ENCODE assay signal across 1 cellular context in the genomic region with DNA sequence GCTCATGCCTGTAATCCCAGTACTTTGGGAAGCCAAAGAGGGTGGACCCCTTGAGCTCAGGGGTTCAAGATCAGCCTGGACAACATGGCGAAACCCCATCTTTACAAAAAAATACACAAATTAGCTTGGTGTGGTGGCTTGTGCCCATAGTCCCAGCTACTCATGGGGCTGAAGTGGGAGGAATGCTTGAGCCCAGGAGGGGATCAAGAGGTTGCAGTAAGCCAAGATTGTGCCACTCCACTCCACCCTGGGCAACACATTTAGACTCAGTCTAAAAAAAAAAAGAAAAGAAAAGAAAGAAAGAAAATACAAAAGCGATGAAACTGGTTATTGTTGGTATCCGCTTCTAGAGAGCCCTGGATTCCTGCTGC.
TF ChIP-seq lines count a peak whose summit lies in the region.

No MANE protein-coding gene starts in this region.

TF ChIP-seq in K562, 482 proteins besides CTCF, POLR2A, EP300 and RAD21 (continued from another document and continues in another):
- TF ChIP-seq, protein P1, sequence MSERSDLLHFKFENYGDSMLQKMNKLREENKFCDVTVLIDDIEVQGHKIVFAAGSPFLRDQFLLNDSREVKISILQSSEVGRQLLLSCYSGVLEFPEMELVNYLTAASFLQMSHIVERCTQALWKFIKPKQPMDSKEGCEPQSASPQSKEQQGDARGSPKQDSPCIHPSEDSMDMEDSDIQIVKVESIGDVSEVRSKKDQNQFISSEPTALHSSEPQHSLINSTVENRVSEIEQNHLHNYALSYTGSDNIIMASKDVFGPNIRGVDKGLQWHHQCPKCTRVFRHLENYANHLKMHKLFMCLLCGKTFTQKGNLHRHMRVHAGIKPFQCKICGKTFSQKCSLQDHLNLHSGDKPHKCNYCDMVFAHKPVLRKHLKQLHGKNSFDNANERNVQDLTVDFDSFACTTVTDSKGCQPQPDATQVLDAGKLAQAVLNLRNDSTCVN (CRISPR knock-in tag; IDR thresholded peaks at IDR 0.05) = peak; percentile 66; the same call in 1 of the 2 replicates
- TF ChIP-seq ASH1L (IDR thresholded peaks at IDR 0.05; ENCODE audit: borderline replicate concordance, low read depth, partially characterized antibody) (no peak), GTF2A2 (tag; IDR thresholded peaks at IDR 0.05) (no peak), ZSCAN32 (CRISPR knock-in tag; IDR thresholded peaks at IDR 0.05) (peak; percentile 24; the same call in 1 of the 2 replicates), CBX1 (IDR thresholded peaks at IDR 0.05; ENCODE audit: low read depth) (no peak), OTX1 (CRISPR knock-in tag; IDR thresholded peaks at IDR 0.05) (peak; percentile 68; the same call in 1 of the 2 replicates), TBL1XR1 (IDR thresholded peaks at IDR 0.05; ENCODE audit: low read length in 2 of 2) (peak in 1 of 2 experiments; percentile 48; a peak in 1 of 4 replicates), SMC3 (conservative IDR thresholded peaks at IDR 0.05; ENCODE audit: insufficient read depth, low read depth, low read length) (no peak), NR4A1 (CRISPR knock-in tag; IDR thresholded peaks at IDR 0.05) (no peak), NR4A1 (tag; IDR thresholded peaks at IDR 0.05) (no peak), PTBP1 (IDR thresholded peaks at IDR 0.05; ENCODE audit: low read depth, low read length) (0 out of 2 replicates have a peak, but pooled peaks have one; percentile 55), TAF1 (IDR thresholded peaks at IDR 0.05; ENCODE audit: control insufficient read depth, extremely low read depth, insufficient read depth, low read length, severe bottlenecking) (peak; percentile 30), SIN3B (IDR thresholded peaks at IDR 0.05; ENCODE audit: low read depth) (no peak), BRCA1 (IDR thresholded peaks at IDR 0.05) (no peak), BRCA1 (CRISPR knock-in tag; IDR thresholded peaks at IDR 0.05) (no peak), TCF3 (CRISPR knock-in tag; IDR thresholded peaks at IDR 0.05) (peak; percentile 11; the same call in 1 of the 2 replicates), ZNF165 (CRISPR knock-in tag; IDR thresholded peaks at IDR 0.05; ENCODE audit: borderline replicate concordance) (no peak), ZFX (CRISPR knock-in tag; IDR thresholded peaks at IDR 0.05) (no peak), ZNF134 (CRISPR knock-in tag; conservative IDR thresholded peaks at IDR 0.05) (no peak), MYNN (IDR thresholded peaks at IDR 0.05) (peak; percentile 88), MYNN (CRISPR knock-in tag; IDR thresholded peaks at IDR 0.05) (no peak), FOXJ2 (tag; IDR thresholded peaks at IDR 0.05) (no peak), FOXJ3 (CRISPR knock-in tag; IDR thresholded peaks at IDR 0.05) (no peak), CAMTA2 (CRISPR knock-in tag; conservative IDR thresholded peaks at IDR 0.05) (no peak; the same call in 1 of the 2 replicates), HMGN3 (IDR thresholded peaks at IDR 0.05; ENCODE audit: borderline replicate concordance, extremely low read depth, insufficient read length, low read depth, low read length) (no peak), POLR2H (tag; IDR thresholded peaks at IDR 0.05; ENCODE audit: low read depth) (peak; percentile 72; the same call in 1 of the 2 replicates), POLR2B (IDR thresholded peaks at IDR 0.05; ENCODE audit: low read depth, partially characterized antibody) (peak; percentile 41), MEF2D (tag; conservative IDR thresholded peaks at IDR 0.05; ENCODE audit: low read depth) (no peak), GTF2E2 (tag; IDR thresholded peaks at IDR 0.05) (peak; percentile 21; the same call in 1 of the 2 replicates), TRIM28 (IDR thresholded peaks at IDR 0.05) (no peak), SMARCE1 (IDR thresholded peaks at IDR 0.05) (no peak), PTRF (tag; IDR thresholded peaks at IDR 0.05) (no peak), MIER1 (IDR thresholded peaks at IDR 0.05; ENCODE audit: low read depth) (no peak), MYC (IDR thresholded peaks at IDR 0.05; ENCODE audit: low read depth, low read length) (no peak), MYC (CRISPR knock-in tag; IDR thresholded peaks at IDR 0.05; ENCODE audit: borderline replicate concordance, low read depth) (peak; percentile 49; the same call in 1 of the 2 replicates), DIDO1 (tag; IDR thresholded peaks at IDR 0.05; ENCODE audit: low read depth) (no peak), SRSF3 (IDR thresholded peaks at IDR 0.05; ENCODE audit: insufficient read depth, low read length) (no peak), ELF4 (CRISPR knock-in tag; IDR thresholded peaks at IDR 0.05) (0 out of 2 replicates have a peak, but pooled peaks have one; percentile 30), ZNF239 (CRISPR knock-in tag; IDR thresholded peaks at IDR 0.05) (no peak), KDM1A (IDR thresholded peaks at IDR 0.05) (no peak), ZNF507 (tag; conservative IDR thresholded peaks at IDR 0.05) (no peak), BRD4 (IDR thresholded peaks at IDR 0.05) (no peak), PURB (CRISPR knock-in tag; IDR thresholded peaks at IDR 0.05; ENCODE audit: low read depth) (no peak), CBFB (CRISPR knock-in tag; IDR thresholded peaks at IDR 0.05) (no peak), ZNF354B (CRISPR knock-in tag; IDR thresholded peaks at IDR 0.05) (no peak), XRCC5 (IDR thresholded peaks at IDR 0.05; ENCODE audit: low read depth, low read length) (no peak), NUFIP1 (IDR thresholded peaks at IDR 0.05; ENCODE audit: partially characterized antibody) (no peak), TEAD1 (CRISPR knock-in tag; IDR thresholded peaks at IDR 0.05) (0 out of 4 replicates have a peak, but pooled peaks of 1 of the 2 experiments have one; percentile 15), KAT2B (IDR thresholded peaks at IDR 0.05; ENCODE audit: low read depth, low read length) (no peak), ARID1B (IDR thresholded peaks at IDR 0.05) (no peak), ZNF644 (tag; IDR thresholded peaks at IDR 0.05; ENCODE audit: low read depth) (no peak)
- TF ChIP-seq, protein P2, sequence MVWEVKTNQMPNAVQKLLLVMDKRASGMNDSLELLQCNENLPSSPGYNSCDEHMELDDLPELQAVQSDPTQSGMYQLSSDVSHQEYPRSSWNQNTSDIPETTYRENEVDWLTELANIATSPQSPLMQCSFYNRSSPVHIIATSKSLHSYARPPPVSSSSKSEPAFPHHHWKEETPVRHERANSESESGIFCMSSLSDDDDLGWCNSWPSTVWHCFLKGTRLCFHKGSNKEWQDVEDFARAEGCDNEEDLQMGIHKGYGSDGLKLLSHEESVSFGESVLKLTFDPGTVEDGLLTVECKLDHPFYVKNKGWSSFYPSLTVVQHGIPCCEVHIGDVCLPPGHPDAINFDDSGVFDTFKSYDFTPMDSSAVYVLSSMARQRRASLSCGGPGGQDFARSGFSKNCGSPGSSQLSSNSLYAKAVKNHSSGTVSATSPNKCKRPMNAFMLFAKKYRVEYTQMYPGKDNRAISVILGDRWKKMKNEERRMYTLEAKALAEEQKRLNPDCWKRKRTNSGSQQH (CRISPR knock-in tag; IDR thresholded peaks at IDR 0.05) = peak; percentile 62; the same call in 1 of the 2 replicates
- TF ChIP-seq, protein P3, sequence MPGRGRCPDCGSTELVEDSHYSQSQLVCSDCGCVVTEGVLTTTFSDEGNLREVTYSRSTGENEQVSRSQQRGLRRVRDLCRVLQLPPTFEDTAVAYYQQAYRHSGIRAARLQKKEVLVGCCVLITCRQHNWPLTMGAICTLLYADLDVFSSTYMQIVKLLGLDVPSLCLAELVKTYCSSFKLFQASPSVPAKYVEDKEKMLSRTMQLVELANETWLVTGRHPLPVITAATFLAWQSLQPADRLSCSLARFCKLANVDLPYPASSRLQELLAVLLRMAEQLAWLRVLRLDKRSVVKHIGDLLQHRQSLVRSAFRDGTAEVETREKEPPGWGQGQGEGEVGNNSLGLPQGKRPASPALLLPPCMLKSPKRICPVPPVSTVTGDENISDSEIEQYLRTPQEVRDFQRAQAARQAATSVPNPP (IDR thresholded peaks at IDR 0.05; ENCODE audit: borderline replicate concordance, insufficient read depth, insufficient read length) = no peak
- TF ChIP-seq, protein P4, sequence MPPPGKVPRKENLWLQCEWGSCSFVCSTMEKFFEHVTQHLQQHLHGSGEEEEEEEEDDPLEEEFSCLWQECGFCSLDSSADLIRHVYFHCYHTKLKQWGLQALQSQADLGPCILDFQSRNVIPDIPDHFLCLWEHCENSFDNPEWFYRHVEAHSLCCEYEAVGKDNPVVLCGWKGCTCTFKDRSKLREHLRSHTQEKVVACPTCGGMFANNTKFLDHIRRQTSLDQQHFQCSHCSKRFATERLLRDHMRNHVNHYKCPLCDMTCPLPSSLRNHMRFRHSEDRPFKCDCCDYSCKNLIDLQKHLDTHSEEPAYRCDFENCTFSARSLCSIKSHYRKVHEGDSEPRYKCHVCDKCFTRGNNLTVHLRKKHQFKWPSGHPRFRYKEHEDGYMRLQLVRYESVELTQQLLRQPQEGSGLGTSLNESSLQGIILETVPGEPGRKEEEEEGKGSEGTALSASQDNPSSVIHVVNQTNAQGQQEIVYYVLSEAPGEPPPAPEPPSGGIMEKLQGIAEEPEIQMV (tag; conservative IDR thresholded peaks at IDR 0.05; ENCODE audit: low read depth) = no peak
- TF ChIP-seq, protein P5, sequence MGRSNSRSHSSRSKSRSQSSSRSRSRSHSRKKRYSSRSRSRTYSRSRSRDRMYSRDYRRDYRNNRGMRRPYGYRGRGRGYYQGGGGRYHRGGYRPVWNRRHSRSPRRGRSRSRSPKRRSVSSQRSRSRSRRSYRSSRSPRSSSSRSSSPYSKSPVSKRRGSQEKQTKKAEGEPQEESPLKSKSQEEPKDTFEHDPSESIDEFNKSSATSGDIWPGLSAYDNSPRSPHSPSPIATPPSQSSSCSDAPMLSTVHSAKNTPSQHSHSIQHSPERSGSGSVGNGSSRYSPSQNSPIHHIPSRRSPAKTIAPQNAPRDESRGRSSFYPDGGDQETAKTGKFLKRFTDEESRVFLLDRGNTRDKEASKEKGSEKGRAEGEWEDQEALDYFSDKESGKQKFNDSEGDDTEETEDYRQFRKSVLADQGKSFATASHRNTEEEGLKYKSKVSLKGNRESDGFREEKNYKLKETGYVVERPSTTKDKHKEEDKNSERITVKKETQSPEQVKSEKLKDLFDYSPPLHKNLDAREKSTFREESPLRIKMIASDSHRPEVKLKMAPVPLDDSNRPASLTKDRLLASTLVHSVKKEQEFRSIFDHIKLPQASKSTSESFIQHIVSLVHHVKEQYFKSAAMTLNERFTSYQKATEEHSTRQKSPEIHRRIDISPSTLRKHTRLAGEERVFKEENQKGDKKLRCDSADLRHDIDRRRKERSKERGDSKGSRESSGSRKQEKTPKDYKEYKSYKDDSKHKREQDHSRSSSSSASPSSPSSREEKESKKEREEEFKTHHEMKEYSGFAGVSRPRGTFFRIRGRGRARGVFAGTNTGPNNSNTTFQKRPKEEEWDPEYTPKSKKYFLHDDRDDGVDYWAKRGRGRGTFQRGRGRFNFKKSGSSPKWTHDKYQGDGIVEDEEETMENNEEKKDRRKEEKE (IDR thresholded peaks at IDR 0.05; ENCODE audit: borderline replicate concordance in 1 of 2, control insufficient read depth in 1 of 2, low read depth in 2 of 2, low read length in 1 of 2) = no peak
- TF ChIP-seq, protein P6, sequence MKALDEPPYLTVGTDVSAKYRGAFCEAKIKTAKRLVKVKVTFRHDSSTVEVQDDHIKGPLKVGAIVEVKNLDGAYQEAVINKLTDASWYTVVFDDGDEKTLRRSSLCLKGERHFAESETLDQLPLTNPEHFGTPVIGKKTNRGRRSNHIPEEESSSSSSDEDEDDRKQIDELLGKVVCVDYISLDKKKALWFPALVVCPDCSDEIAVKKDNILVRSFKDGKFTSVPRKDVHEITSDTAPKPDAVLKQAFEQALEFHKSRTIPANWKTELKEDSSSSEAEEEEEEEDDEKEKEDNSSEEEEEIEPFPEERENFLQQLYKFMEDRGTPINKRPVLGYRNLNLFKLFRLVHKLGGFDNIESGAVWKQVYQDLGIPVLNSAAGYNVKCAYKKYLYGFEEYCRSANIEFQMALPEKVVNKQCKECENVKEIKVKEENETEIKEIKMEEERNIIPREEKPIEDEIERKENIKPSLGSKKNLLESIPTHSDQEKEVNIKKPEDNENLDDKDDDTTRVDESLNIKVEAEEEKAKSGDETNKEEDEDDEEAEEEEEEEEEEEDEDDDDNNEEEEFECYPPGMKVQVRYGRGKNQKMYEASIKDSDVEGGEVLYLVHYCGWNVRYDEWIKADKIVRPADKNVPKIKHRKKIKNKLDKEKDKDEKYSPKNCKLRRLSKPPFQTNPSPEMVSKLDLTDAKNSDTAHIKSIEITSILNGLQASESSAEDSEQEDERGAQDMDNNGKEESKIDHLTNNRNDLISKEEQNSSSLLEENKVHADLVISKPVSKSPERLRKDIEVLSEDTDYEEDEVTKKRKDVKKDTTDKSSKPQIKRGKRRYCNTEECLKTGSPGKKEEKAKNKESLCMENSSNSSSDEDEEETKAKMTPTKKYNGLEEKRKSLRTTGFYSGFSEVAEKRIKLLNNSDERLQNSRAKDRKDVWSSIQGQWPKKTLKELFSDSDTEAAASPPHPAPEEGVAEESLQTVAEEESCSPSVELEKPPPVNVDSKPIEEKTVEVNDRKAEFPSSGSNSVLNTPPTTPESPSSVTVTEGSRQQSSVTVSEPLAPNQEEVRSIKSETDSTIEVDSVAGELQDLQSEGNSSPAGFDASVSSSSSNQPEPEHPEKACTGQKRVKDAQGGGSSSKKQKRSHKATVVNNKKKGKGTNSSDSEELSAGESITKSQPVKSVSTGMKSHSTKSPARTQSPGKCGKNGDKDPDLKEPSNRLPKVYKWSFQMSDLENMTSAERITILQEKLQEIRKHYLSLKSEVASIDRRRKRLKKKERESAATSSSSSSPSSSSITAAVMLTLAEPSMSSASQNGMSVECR (CRISPR knock-in tag; IDR thresholded peaks at IDR 0.05) = no peak
- TF ChIP-seq, protein P7, sequence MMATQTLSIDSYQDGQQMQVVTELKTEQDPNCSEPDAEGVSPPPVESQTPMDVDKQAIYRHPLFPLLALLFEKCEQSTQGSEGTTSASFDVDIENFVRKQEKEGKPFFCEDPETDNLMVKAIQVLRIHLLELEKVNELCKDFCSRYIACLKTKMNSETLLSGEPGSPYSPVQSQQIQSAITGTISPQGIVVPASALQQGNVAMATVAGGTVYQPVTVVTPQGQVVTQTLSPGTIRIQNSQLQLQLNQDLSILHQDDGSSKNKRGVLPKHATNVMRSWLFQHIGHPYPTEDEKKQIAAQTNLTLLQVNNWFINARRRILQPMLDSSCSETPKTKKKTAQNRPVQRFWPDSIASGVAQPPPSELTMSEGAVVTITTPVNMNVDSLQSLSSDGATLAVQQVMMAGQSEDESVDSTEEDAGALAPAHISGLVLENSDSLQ (IDR thresholded peaks at IDR 0.05) = no peak
- TF ChIP-seq, protein P8, sequence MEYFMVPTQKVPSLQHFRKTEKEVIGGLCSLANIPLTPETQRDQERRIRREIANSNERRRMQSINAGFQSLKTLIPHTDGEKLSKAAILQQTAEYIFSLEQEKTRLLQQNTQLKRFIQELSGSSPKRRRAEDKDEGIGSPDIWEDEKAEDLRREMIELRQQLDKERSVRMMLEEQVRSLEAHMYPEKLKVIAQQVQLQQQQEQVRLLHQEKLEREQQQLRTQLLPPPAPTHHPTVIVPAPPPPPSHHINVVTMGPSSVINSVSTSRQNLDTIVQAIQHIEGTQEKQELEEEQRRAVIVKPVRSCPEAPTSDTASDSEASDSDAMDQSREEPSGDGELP (CRISPR knock-in tag; IDR thresholded peaks at IDR 0.05; ENCODE audit: borderline replicate concordance) = no peak
- TF ChIP-seq, protein P9, sequence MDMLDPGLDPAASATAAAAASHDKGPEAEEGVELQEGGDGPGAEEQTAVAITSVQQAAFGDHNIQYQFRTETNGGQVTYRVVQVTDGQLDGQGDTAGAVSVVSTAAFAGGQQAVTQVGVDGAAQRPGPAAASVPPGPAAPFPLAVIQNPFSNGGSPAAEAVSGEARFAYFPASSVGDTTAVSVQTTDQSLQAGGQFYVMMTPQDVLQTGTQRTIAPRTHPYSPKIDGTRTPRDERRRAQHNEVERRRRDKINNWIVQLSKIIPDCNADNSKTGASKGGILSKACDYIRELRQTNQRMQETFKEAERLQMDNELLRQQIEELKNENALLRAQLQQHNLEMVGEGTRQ (CRISPR knock-in tag; IDR thresholded peaks at IDR 0.05) = no peak
